10 cellular contexts compared by ENCODE assay signal in the genomic region with DNA sequence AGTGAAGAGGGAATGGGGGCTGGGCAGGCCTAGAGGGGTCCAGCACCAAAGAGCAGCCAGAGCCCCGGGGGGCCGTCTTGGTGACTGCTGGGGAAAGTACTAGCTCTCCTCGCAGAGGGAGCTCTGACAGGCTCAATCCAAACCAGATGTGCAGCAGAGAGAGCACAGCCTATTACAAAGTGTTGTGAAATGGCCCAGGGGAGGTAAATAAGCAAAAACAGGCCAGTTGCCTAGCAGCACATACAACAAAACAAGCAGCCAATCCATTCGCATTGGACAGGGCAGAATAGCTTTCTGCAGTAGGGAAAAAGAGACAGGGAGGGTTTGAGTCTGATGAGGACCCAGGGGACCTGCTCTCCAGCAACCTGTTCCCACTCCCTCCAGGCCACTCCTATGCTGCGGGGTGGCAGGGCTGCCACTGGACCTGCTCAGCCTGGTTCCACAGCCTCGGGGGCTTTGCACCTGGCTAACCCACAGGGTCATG.
A peak's percentile ranks its signal among the peaks of the same experiment; 100 is the strongest.
DNase-seq lines count a peak whose midpoint lies in the region; TF ChIP-seq lines count a peak whose summit lies in the region.
"Had no signal": no experiment of that assay in that cellular context is flagged by ENCODE, and none has a peak within 500 bp of the region (broad histone marks: within the 10 kb centered on the region; RNA-seq: fewer than 3 reads in every experiment).

No MANE protein-coding gene starts in this region.

- peaks cover 21% of the 10 kb centered on the region for H3K4me1 Mint-ChIP-seq in activated naive CD4-positive, alpha-beta T cell treated with anti-CD3 and anti-CD28 coated beads, Interleukin-2, amount 10 ng/mL, durations not matched to agents 7 days and 5 days

- TF ChIP-seq CTCF in esophagus squamous epithelium (IDR thresholded peaks at IDR 0.05): no peak
- no peak for TF ChIP-seq CTCF in osteoblast (IDR thresholded peaks at IDR 0.05; ENCODE audit: extremely low read depth, low read depth, low read length)

- CTCF ChIA-PET in activated naive CD4-positive, alpha-beta T cell treated with anti-CD3 and anti-CD28 coated beads, Interleukin-2, amount 10 ng/mL, durations not matched to agents 7 days and 5 days (lab: Charles Lee): no interaction called here

- H2AFZ ChIP-seq in osteoblast (ENCODE audit: low read length): no peak overlapping the region

- H3K4me3 ChIP-seq in esophagus squamous epithelium (peak overlapping the region in 2 of 4 donors; percentile 21 to 29), osteoblast (ENCODE audit: insufficient read depth, low read length) (no peak overlapping the region)

- peak overlapping the region; percentile 12 for H3K4me2 ChIP-seq in osteoblast (ENCODE audit: insufficient read depth, low read length)

- H3K27me3 Mint-ChIP-seq in activated naive CD4-positive, alpha-beta T cell treated with anti-CD3 and anti-CD28 coated beads, Interleukin-2, amount 10 ng/mL, durations not matched to agents 7 days and 5 days: no peaks in the 10 kb centered on the region
- H3K27me3 Mint-ChIP-seq: activated naive CD8-positive, alpha-beta T cell treated with anti-CD3 and anti-CD28 coated beads, Interleukin-2, amount 10 ng/mL, durations not matched to agents 7 days and 5 days; stimulated activated naive B cell treated with anti-CD40 and anti-IgM and Interleukin-4, amounts not matched to agents 10 μg/mL and 1 μg/mL and 100 μg/mL, for 72 hours had no signal

- H3K9me3 Mint-ChIP-seq in activated naive CD4-positive, alpha-beta T cell treated with anti-CD3 and anti-CD28 coated beads, Interleukin-2, amount 10 ng/mL, durations not matched to agents 7 days and 5 days: peaks cover 3% of the 10 kb centered on the region
- H3K9me3 Mint-ChIP-seq: activated naive CD8-positive, alpha-beta T cell treated with anti-CD3 and anti-CD28 coated beads, Interleukin-2, amount 10 ng/mL, durations not matched to agents 7 days and 5 days had no signal

- intact Hi-C loops in esophagus squamous epithelium (cut with DNase I): loop anchor here (10.0 kb wide), 1 partner anchor 242 kb away; no protein-coding TSS in a partner anchor

- no peaks in the 10 kb centered on the region for H3K36me3 ChIP-seq in esophagus squamous epithelium
- no peaks in the 10 kb centered on the region for H3K36me3 ChIP-seq in osteoblast (ENCODE audit: insufficient read depth, low read length)

- H3K36me3 Mint-ChIP-seq in activated naive CD4-positive, alpha-beta T cell treated with anti-CD3 and anti-CD28 coated beads, Interleukin-2, amount 10 ng/mL, durations not matched to agents 7 days and 5 days: no peaks in the 10 kb centered on the region

- H3K79me2 ChIP-seq in osteoblast (ENCODE audit: insufficient read depth, low read length): no peaks in the 10 kb centered on the region

- TF ChIP-seq POLR2A in esophagus squamous epithelium (IDR thresholded peaks at IDR 0.05): peak in 1 of 4 donors; percentile 42

- peaks cover 29 to 73% (median 31%) of the 10 kb centered on the region in 3 donors for H3K4me1 ChIP-seq in esophagus squamous epithelium
- peaks cover 8% of the 10 kb centered on the region for H3K4me1 ChIP-seq in osteoblast (ENCODE audit: insufficient read depth, low read length)

- no peak overlapping the region for H3K27ac Mint-ChIP-seq in activated naive CD4-positive, alpha-beta T cell treated with anti-CD3 and anti-CD28 coated beads, Interleukin-2, amount 10 ng/mL, durations not matched to agents 7 days and 5 days
- H3K27ac Mint-ChIP-seq: activated naive CD8-positive, alpha-beta T cell treated with anti-CD3 and anti-CD28 coated beads, Interleukin-2, amount 10 ng/mL, durations not matched to agents 7 days and 5 days; stimulated activated naive B cell treated with anti-CD40 and anti-IgM and Interleukin-4, amounts not matched to agents 10 μg/mL and 1 μg/mL and 100 μg/mL, for 72 hours had no signal

- H4K20me1 ChIP-seq in osteoblast (ENCODE audit: insufficient read depth, low read length): no peaks in the 10 kb centered on the region

- 16 to 22% methylated on average over 4 to 6 of the region's 6 CpGs for WGBS in esophagus squamous epithelium, 2 donors

- no peak overlapping the region for H3K4me3 Mint-ChIP-seq in activated naive CD4-positive, alpha-beta T cell treated with anti-CD3 and anti-CD28 coated beads, Interleukin-2, amount 10 ng/mL, durations not matched to agents 7 days and 5 days
- H3K4me3 Mint-ChIP-seq: activated naive CD8-positive, alpha-beta T cell treated with anti-CD3 and anti-CD28 coated beads, Interleukin-2, amount 10 ng/mL, durations not matched to agents 7 days and 5 days; stimulated activated naive B cell treated with anti-CD40 and anti-IgM and Interleukin-4, amounts not matched to agents 10 μg/mL and 1 μg/mL and 100 μg/mL, for 72 hours had no signal

- DNase-seq in DMS153 treated with DMSO at 0.1 percent for 48 hours (lab: John Stamatoyannopoulos, UW; ENCODE audit: unreplicated experiment) (peak; percentile 54), NCI-H748 treated with DMSO at 0.1 percent for 48 hours (lab: John Stamatoyannopoulos, UW) (peak; percentile 34), esophagus squamous epithelium (lab: John Stamatoyannopoulos, UW) (no peak), osteoblast (ENCODE audit: insufficient read length, low spot score, missing footprints) (peak; percentile 82), RPMI8226 (no peak), NCI-H526 (lab: John Stamatoyannopoulos, UW) (no peak)
- no peak for DNase-seq in activated naive CD4-positive, alpha-beta T cell treated with anti-CD3 and anti-CD28 coated beads, Interleukin-2, amount 10 ng/mL, durations not matched to agents 7 days and 5 days
- DNase-seq in activated naive CD4-positive, alpha-beta T cell treated with anti-CD3 and anti-CD28 coated beads, Interleukin-2, amount 50 U/mL, for 16 hours: no peak
- DNase-seq: activated naive CD8-positive, alpha-beta T cell treated with anti-CD3 and anti-CD28 coated beads, Interleukin-2, amount 10 ng/mL, durations not matched to agents 7 days and 5 days; stimulated activated naive B cell treated with anti-CD40 and anti-IgM and Interleukin-4, amounts not matched to agents 10 μg/mL and 1 μg/mL and 100 μg/mL, for 72 hours had no signal

- no peaks in the 10 kb centered on the region for H3K9me3 ChIP-seq in esophagus squamous epithelium
- H3K9me3 ChIP-seq in osteoblast (ENCODE audit: low read depth, low read length): no peaks in the 10 kb centered on the region

- H3K27me3 ChIP-seq in esophagus squamous epithelium: no peaks in the 10 kb centered on the region
- no peaks in the 10 kb centered on the region for H3K27me3 ChIP-seq in osteoblast (ENCODE audit: insufficient read depth, low read length)

- H3K27ac ChIP-seq in esophagus squamous epithelium: peak overlapping the region; percentile 70 to 90 (median 81)
- peak overlapping the region; percentile 44 for H3K27ac ChIP-seq in osteoblast (ENCODE audit: low read depth, low read length)

Comparison
In these comparisons a context has a peak if more than half of its experiments do, and no peak if none do; other contexts are left out.
1. DNase-seq: peak in DMS153 treated with DMSO at 0.1 percent for 48 hours (single experiment), NCI-H748 treated with DMSO at 0.1 percent for 48 hours (single experiment) and osteoblast (single experiment); none in esophagus squamous epithelium (single experiment), RPMI8226 (single experiment), activated naive CD4-positive, alpha-beta T cell treated with anti-CD3 and anti-CD28 coated beads, Interleukin-2, amount 10 ng/mL, durations not matched to agents 7 days and 5 days (single experiment), NCI-H526 (0 of 2) and activated naive CD4-positive, alpha-beta T cell treated with anti-CD3 and anti-CD28 coated beads, Interleukin-2, amount 50 U/mL, for 16 hours (single experiment).